ENCODE assay signal across 1 cellular context in the genomic region with DNA sequence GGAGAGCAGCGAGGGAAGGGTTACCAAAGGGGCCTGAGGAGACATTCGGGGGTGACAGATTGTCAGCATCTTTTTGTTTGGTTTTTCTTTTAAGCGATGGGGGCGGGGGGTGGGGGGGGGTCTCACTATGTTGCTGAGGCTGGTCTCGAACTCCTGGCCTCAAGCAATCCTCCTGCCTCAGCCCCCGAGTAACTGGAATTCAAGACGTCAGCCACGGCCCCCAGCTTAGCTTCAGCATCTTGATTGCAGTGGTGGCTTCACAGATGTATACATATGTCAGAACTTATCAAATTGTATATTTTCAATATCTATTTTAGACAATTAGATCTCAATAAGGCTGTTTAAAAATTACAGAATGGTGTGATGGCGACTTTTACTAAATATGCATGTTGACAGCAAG.
TF ChIP-seq lines count a peak whose summit lies in the region.

No MANE protein-coding gene starts in this region.

TF ChIP-seq in K562, 482 proteins besides CTCF, POLR2A, EP300 and RAD21:
- TF ChIP-seq ZFX (CRISPR knock-in tag; IDR thresholded peaks at IDR 0.05) (no peak), ZNF239 (CRISPR knock-in tag; IDR thresholded peaks at IDR 0.05) (no peak), ZNF766 (CRISPR knock-in tag; conservative IDR thresholded peaks at IDR 0.05) (0 out of 2 replicates have a peak, but pooled peaks have one; percentile 8)
- TF ChIP-seq, protein P1, sequence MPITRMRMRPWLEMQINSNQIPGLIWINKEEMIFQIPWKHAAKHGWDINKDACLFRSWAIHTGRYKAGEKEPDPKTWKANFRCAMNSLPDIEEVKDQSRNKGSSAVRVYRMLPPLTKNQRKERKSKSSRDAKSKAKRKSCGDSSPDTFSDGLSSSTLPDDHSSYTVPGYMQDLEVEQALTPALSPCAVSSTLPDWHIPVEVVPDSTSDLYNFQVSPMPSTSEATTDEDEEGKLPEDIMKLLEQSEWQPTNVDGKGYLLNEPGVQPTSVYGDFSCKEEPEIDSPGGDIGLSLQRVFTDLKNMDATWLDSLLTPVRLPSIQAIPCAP (CRISPR knock-in tag; IDR thresholded peaks at IDR 0.05; ENCODE audit: borderline replicate concordance) = no peak
